In the genomic region with DNA sequence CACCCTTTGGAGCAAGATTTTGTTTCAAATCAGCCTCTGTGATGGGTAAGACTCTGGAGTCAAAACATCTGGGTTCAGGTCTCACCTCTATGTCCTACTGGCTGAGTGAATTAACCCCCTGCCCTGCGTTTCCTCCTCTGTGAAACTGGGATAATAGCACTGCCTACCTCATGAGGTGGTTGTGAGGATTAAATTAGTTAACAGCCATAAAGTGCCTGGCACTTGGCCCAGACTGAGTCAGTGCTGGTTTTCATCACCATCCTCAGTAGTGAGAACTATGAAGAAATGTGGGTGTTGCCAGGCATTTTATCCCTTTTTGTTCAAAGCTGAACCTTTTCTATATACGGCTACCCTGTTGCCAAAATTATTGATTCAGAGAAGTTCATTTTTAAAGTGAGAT, we compare ENCODE assay signal across 11 cellular contexts. TPM values are rescaled to one million over a fixed set of nuclear protein-coding genes. Genes with fewer than 3 reads are reported as not detected.
DNase-seq lines count a peak whose midpoint lies in the region; ATAC-seq and TF ChIP-seq lines count a peak whose summit lies in the region.
"Had no signal": no experiment of that assay in that cellular context is flagged by ENCODE, and none has a peak within 500 bp of the region (broad histone marks: within the 10 kb centered on the region; RNA-seq: fewer than 3 reads in every experiment).

No MANE protein-coding gene starts in this region.

- ATAC-seq in gastroesophageal sphincter (peak; percentile 51), GM21423 (IDR thresholded peaks at IDR 0.05; ENCODE audit: unreplicated experiment) (no peak), GM18498 (IDR thresholded peaks at IDR 0.05; ENCODE audit: unreplicated experiment) (no peak)
- no peak for ATAC-seq in stimulated activated memory B cell treated with anti-CD40 and anti-IgM and Interleukin-4, amounts not matched to agents 10 μg/mL and 1 μg/mL and 100 μg/mL, for 72 hours
- ATAC-seq: effector memory CD8-positive, alpha-beta T cell had no signal

- H3K27me3 ChIP-seq in gastroesophageal sphincter, result no peaks in the 10 kb centered on the region

- 25 to 40% methylated on average over 1 of the region's 2 CpGs for WGBS in gastroesophageal sphincter (ENCODE audit: low coverage in 1 of 2), 2 donors

- CTCF ChIA-PET in RWPE1 (lab: Yijun Ruan, JAX), result interaction anchor here (0.7 to 1.2 kb wide), 2 partner anchors 9 to 27 kb away, joined by 3 read pairs; no protein-coding TSS in a partner anchor

- no peak overlapping the region for H3K4me3 ChIP-seq in gastroesophageal sphincter

- peaks cover 2 to 67% of the 10 kb centered on the region in 2 donors for H3K36me3 ChIP-seq in gastroesophageal sphincter

- no peaks in the 10 kb centered on the region for H3K27me3 Mint-ChIP-seq in stimulated activated memory B cell treated with anti-CD40 and anti-IgM and Interleukin-4, amounts not matched to agents 10 μg/mL and 1 μg/mL and 100 μg/mL, for 72 hours
- H3K27me3 Mint-ChIP-seq: effector memory CD8-positive, alpha-beta T cell had no signal

- no peaks in the 10 kb centered on the region for H3K9me3 Mint-ChIP-seq in stimulated activated memory B cell treated with anti-CD40 and anti-IgM and Interleukin-4, amounts not matched to agents 10 μg/mL and 1 μg/mL and 100 μg/mL, for 72 hours
- H3K9me3 Mint-ChIP-seq: effector memory CD8-positive, alpha-beta T cell had no signal

- H3K4me1 ChIP-seq in gastroesophageal sphincter, result peaks cover 0 to 12% (median 4%) of the 10 kb centered on the region in 3 donors

- H3K27ac ChIP-seq in RWPE1 (no peak overlapping the region; the same call in 1 of the 2 replicates), gastroesophageal sphincter (peak overlapping the region in 3 of 4 donors; percentile 31 to 56 (median 48))

- TF ChIP-seq EP300 in gastroesophageal sphincter (IDR thresholded peaks at IDR 0.05), result no peak

- H3K9me3 ChIP-seq in gastroesophageal sphincter, result no peaks in the 10 kb centered on the region

- H3K4me1 Mint-ChIP-seq in stimulated activated memory B cell treated with anti-CD40 and anti-IgM and Interleukin-4, amounts not matched to agents 10 μg/mL and 1 μg/mL and 100 μg/mL, for 72 hours, result peaks cover 13% of the 10 kb centered on the region

- no peak for TF ChIP-seq POLR2A in gastroesophageal sphincter (IDR thresholded peaks at IDR 0.05)

- POLR2A ChIA-PET in RWPE1 (lab: Yijun Ruan, JAX; ENCODE audit: low non-redundant PET), result no interaction called here

- peaks cover 56% of the 10 kb centered on the region for H3K36me3 Mint-ChIP-seq in stimulated activated memory B cell treated with anti-CD40 and anti-IgM and Interleukin-4, amounts not matched to agents 10 μg/mL and 1 μg/mL and 100 μg/mL, for 72 hours

- no peak overlapping the region for H3K4me3 Mint-ChIP-seq in stimulated activated memory B cell treated with anti-CD40 and anti-IgM and Interleukin-4, amounts not matched to agents 10 μg/mL and 1 μg/mL and 100 μg/mL, for 72 hours
- H3K4me3 Mint-ChIP-seq: effector memory CD8-positive, alpha-beta T cell had no signal

- H3K27ac Mint-ChIP-seq in stimulated activated memory B cell treated with anti-CD40 and anti-IgM and Interleukin-4, amounts not matched to agents 10 μg/mL and 1 μg/mL and 100 μg/mL, for 72 hours, result peak overlapping the region; percentile 75
- H3K27ac Mint-ChIP-seq: effector memory CD8-positive, alpha-beta T cell had no signal

- TF ChIP-seq CTCF in RWPE1 (conservative IDR thresholded peaks at IDR 0.05; ENCODE audit: low read depth) (no peak), gastroesophageal sphincter (IDR thresholded peaks at IDR 0.05) (no peak)

- peak; percentile 41 for DNase-seq in activated T-cell treated with anti-CD3 and anti-CD28 coated beads for 48 hours (ENCODE audit: low read depth)
- DNase-seq in activated T-cell treated with anti-CD3 and anti-CD28 coated beads for 4 hours, result no peak
- DNase-seq in RWPE1 (ENCODE audit: low spot score), result peak; percentile 78
- DNase-seq in GDM1 (lab: John Stamatoyannopoulos, UW), result no peak
- DNase-seq: effector memory CD8-positive, alpha-beta T cell; KBM-7 had no signal

RNA-seq across cellular contexts. Expression of a gene that starts 36.0 kb away (rescaled TPM):
- 10 to 100 TPM; 26.1 to 48.8 (median 39.1) TPM for total RNA-seq in gastroesophageal sphincter

RNA-seq across cellular contexts. Expression of a gene that starts 49.8 kb away (rescaled TPM):
- 10 to 100 TPM in 1 of 4 donors, 1 to 10 TPM in 3; 1.6 to 11.8 (median 4.6) TPM for total RNA-seq in gastroesophageal sphincter
- total RNA-seq: T-helper 2 cell treated with Interferon-gamma antibody and Interleukin-4, amounts not matched to agents 100 ng/mL and 5 ng/mL, for 36 hours had no signal

Comparison
In these comparisons a context has a peak if more than half of its experiments do, and no peak if none do; other contexts are left out.
1. DNase-seq: peak in activated T-cell treated with anti-CD3 and anti-CD28 coated beads for 48 hours (single experiment) and RWPE1 (single experiment); none in activated T-cell treated with anti-CD3 and anti-CD28 coated beads for 4 hours (single experiment) and GDM1 (single experiment).